In genomic region chr3:149657458-149657795, GRCh38 we compare ENCODE assay signal across 8 cellular contexts. TPM values are rescaled to one million over a fixed set of nuclear protein-coding genes. Genes with fewer than 3 reads are reported as not detected.
DNase-seq lines count a peak whose midpoint lies in the region; ATAC-seq and TF ChIP-seq lines count a peak whose summit lies in the region.

No MANE protein-coding gene starts in this region.

- TF ChIP-seq CTCF in progenitor cell of endocrine pancreas (IDR thresholded peaks at IDR 0.05; ENCODE audit: unreplicated experiment): no peak

- peaks cover 38% of the 10 kb centered on the region for H3K27me3 Mint-ChIP-seq in activated T-helper 2 cell treated with anti-CD3 and anti-CD28 coated beads, Interferon-gamma antibody, Interleukin-2, Interleukin-4, amounts not matched to agents 10 μg/mL and 5 μg/mL and 100 μg/mL, durations not matched to agents 14 hours and 24 hours and 36 hours (ENCODE audit: low read depth)
- peaks cover 17% of the 10 kb centered on the region for H3K27me3 Mint-ChIP-seq in progenitor cell of endocrine pancreas

- peaks cover 21% of the 10 kb centered on the region for H3K4me1 Mint-ChIP-seq in activated T-helper 2 cell treated with anti-CD3 and anti-CD28 coated beads, Interferon-gamma antibody, Interleukin-2, Interleukin-4, amounts not matched to agents 10 μg/mL and 5 μg/mL and 100 μg/mL, durations not matched to agents 14 hours and 24 hours and 36 hours (ENCODE audit: low read depth)
- peaks cover 22% of the 10 kb centered on the region for H3K4me1 Mint-ChIP-seq in progenitor cell of endocrine pancreas (ENCODE audit: low read depth)

- peak overlapping the region; percentile 65 to 89 (median 86) for H3K4me2 ChIP-seq in BLaER1 treated with 17β-estradiol and CSF1 and Interleukin-3, amounts not matched to agents 10 nM and 100 nM

- peaks cover 30 to 80% (median 41%) of the 10 kb centered on the region in 11 experiments for H3K27me3 ChIP-seq in BLaER1 treated with 17β-estradiol and CSF1 and Interleukin-3, amounts not matched to agents 10 nM and 100 nM

- H3K36me3 Mint-ChIP-seq in activated T-helper 2 cell treated with anti-CD3 and anti-CD28 coated beads, Interferon-gamma antibody, Interleukin-2, Interleukin-4, amounts not matched to agents 10 μg/mL and 5 μg/mL and 100 μg/mL, durations not matched to agents 14 hours and 24 hours and 36 hours (ENCODE audit: low read depth): no peaks in the 10 kb centered on the region
- H3K36me3 Mint-ChIP-seq in progenitor cell of endocrine pancreas (ENCODE audit: insufficient read depth): peaks cover 4% of the 10 kb centered on the region

- H3K9me3 Mint-ChIP-seq in activated T-helper 2 cell treated with anti-CD3 and anti-CD28 coated beads, Interferon-gamma antibody, Interleukin-2, Interleukin-4, amounts not matched to agents 10 μg/mL and 5 μg/mL and 100 μg/mL, durations not matched to agents 14 hours and 24 hours and 36 hours: no peaks in the 10 kb centered on the region
- no peaks in the 10 kb centered on the region for H3K9me3 Mint-ChIP-seq in progenitor cell of endocrine pancreas (ENCODE audit: low read depth)

- H3K27ac Mint-ChIP-seq in activated T-helper 2 cell treated with anti-CD3 and anti-CD28 coated beads, Interferon-gamma antibody, Interleukin-2, Interleukin-4, amounts not matched to agents 10 μg/mL and 5 μg/mL and 100 μg/mL, durations not matched to agents 14 hours and 24 hours and 36 hours: peak overlapping the region; percentile 48
- H3K27ac Mint-ChIP-seq in progenitor cell of endocrine pancreas: peak overlapping the region; percentile 99

- no peak for DNase-seq in activated T-helper 2 cell treated with anti-CD3 and anti-CD28 coated beads, Interferon-gamma antibody, Interleukin-2, Interleukin-4, amounts not matched to agents 10 μg/mL and 5 μg/mL and 100 μg/mL, durations not matched to agents 14 hours and 24 hours and 36 hours (ENCODE audit: low spot score)
- DNase-seq in Right ventricle myocardium superior (peak; percentile 50), progenitor cell of endocrine pancreas (ENCODE audit: low spot score, unreplicated experiment) (peak; percentile 17), NCI-H1092 (lab: John Stamatoyannopoulos, UW) (no peak), T1000 (lab: John Stamatoyannopoulos, UW) (no peak)

- H4K20me1 ChIP-seq in BLaER1 treated with 17β-estradiol and CSF1 and Interleukin-3, amounts not matched to agents 10 nM and 100 nM: no peaks in the 10 kb centered on the region; a peak in 1 of 22 replicates

- H3K36me3 ChIP-seq in BLaER1 treated with 17β-estradiol and CSF1 and Interleukin-3, amounts not matched to agents 10 nM and 100 nM: 0 out of 22 replicates have a peak, but pooled peaks cover 0 to 3% (median 0%) of the 10 kb centered on the region in 11 experiments

- peaks cover 0 to 23% (median 13%) of the 10 kb centered on the region in 10 experiments; a peak in 14 of 20 replicates for H3K4me1 ChIP-seq in BLaER1 treated with 17β-estradiol and CSF1 and Interleukin-3, amounts not matched to agents 10 nM and 100 nM

- H3K27ac ChIP-seq in BLaER1 treated with 17β-estradiol and CSF1 and Interleukin-3, amounts not matched to agents 10 nM and 100 nM: peak overlapping the region in 1 of 11 experiments; percentile 69; a peak in 1 of 22 replicates

- peak; percentile 36 for ATAC-seq in HG02943 (IDR thresholded peaks at IDR 0.05; ENCODE audit: low read depth, unreplicated experiment)
- ATAC-seq in Right ventricle myocardium superior (ENCODE audit: poor library complexity): peak; percentile 55
- no peak for ATAC-seq in GM21786 (IDR thresholded peaks at IDR 0.05; ENCODE audit: unreplicated experiment)

- peak overlapping the region; percentile 55 to 74 (median 65) for H3K4me3 ChIP-seq in BLaER1 treated with 17β-estradiol and CSF1 and Interleukin-3, amounts not matched to agents 10 nM and 100 nM

- intact Hi-C loops in activated T-helper 2 cell treated with anti-CD3 and anti-CD28 coated beads, Interferon-gamma antibody, Interleukin-2, Interleukin-4, amounts not matched to agents 10 μg/mL and 5 μg/mL and 100 μg/mL, durations not matched to agents 14 hours and 24 hours and 36 hours (cut with micrococcal nuclease): loop anchor here (5.0 kb wide), 1 partner anchor 35 kb away; no protein-coding TSS in a partner anchor
- intact Hi-C loops in Right ventricle myocardium superior (cut with DNase I): loop anchor here (5.0 kb wide), 3 partner anchors 40 to 125 kb away; no protein-coding TSS in a partner anchor

- peaks cover 23 to 33% (median 25%) of the 10 kb centered on the region in 11 experiments for H3K9me3 ChIP-seq in BLaER1 treated with 17β-estradiol and CSF1 and Interleukin-3, amounts not matched to agents 10 nM and 100 nM (replicated peaks in 1 of 11)

- peak overlapping the region in 9 of 11 experiments; percentile 51 to 77 (median 73); a peak in 15 of 22 replicates for H3K9ac ChIP-seq in BLaER1 treated with 17β-estradiol and CSF1 and Interleukin-3, amounts not matched to agents 10 nM and 100 nM

- peak overlapping the region; percentile 90 for H3K4me3 Mint-ChIP-seq in activated T-helper 2 cell treated with anti-CD3 and anti-CD28 coated beads, Interferon-gamma antibody, Interleukin-2, Interleukin-4, amounts not matched to agents 10 μg/mL and 5 μg/mL and 100 μg/mL, durations not matched to agents 14 hours and 24 hours and 36 hours (ENCODE audit: low read depth)
- H3K4me3 Mint-ChIP-seq in progenitor cell of endocrine pancreas (ENCODE audit: low read depth): peak overlapping the region; percentile 92

RNA-seq across cellular contexts. Expression of gene WWTR1, which starts 0.4 kb away (rescaled TPM):
- 2.6 TPM in 2 replicates for total RNA-seq in activated T-helper 2 cell treated with anti-CD3 and anti-CD28 coated beads, Interferon-gamma antibody, Interleukin-2, Interleukin-4, amounts not matched to agents 10 μg/mL and 5 μg/mL and 100 μg/mL, durations not matched to agents 14 hours and 24 hours and 36 hours
- total RNA-seq in Right ventricle myocardium superior (37.9 TPM), progenitor cell of endocrine pancreas (15.0 and 18.1 TPM in 2 replicates)

Comparison
In these comparisons a context has a peak if more than half of its experiments do, and no peak if none do; other contexts are left out.
1. DNase-seq: peak in Right ventricle myocardium superior (single experiment) and progenitor cell of endocrine pancreas (single experiment); none in activated T-helper 2 cell treated with anti-CD3 and anti-CD28 coated beads, Interferon-gamma antibody, Interleukin-2, Interleukin-4, amounts not matched to agents 10 μg/mL and 5 μg/mL and 100 μg/mL, durations not matched to agents 14 hours and 24 hours and 36 hours (single experiment), NCI-H1092 (single experiment) and T1000 (single experiment).